8 cellular contexts compared by ENCODE assay signal in genomic region chr2:193963472-193964119, GRCh38.
A peak's percentile ranks its signal among the peaks of the same experiment; 100 is the strongest.
DNase-seq lines count a peak whose midpoint lies in the region; ATAC-seq and TF ChIP-seq lines count a peak whose summit lies in the region.

No MANE protein-coding gene starts in this region.

- no peaks in the 10 kb centered on the region for H3K9me3 ChIP-seq in HCT116 (ENCODE audit: control insufficient read depth in 1 of 2, insufficient read depth in 1 of 2, low read depth in 1 of 2, low read length in 2 of 2)
- H3K9me3 ChIP-seq in CD8-positive, alpha-beta T cell (ENCODE audit: low read length) = no peaks in the 10 kb centered on the region

- H3K79me2 ChIP-seq in HCT116 (ENCODE audit: insufficient read depth, low read length) = no peaks in the 10 kb centered on the region

- peak; percentile 84 for ATAC-seq in HCT116
- ATAC-seq in CD8-positive, alpha-beta T cell = no peak
- no peak for ATAC-seq in left cardiac atrium

- no peak overlapping the region for H3K9ac ChIP-seq in HCT116 (ENCODE audit: low read length)

- H4K20me1 ChIP-seq in HCT116 (ENCODE audit: insufficient read depth) = no peaks in the 10 kb centered on the region

- POLR2A ChIA-PET in HCT116 (lab: Charles Lee) = no interaction called here
- POLR2A ChIA-PET in CD8-positive, alpha-beta T cell (lab: Charles Lee) = no interaction called here

- no peak overlapping the region for H2AFZ ChIP-seq in HCT116 (ENCODE audit: low read depth, low read length, poor library complexity, severe bottlenecking)

- no TSS peak for BruUV-seq in HCT116 (replicated peaks; lab: Mats Ljungman, UMichigan)

- no peaks in the 10 kb centered on the region for H3K27me3 ChIP-seq in HCT116 (ENCODE audit: insufficient read depth, low read length)
- no peaks in the 10 kb centered on the region for H3K27me3 ChIP-seq in CD8-positive, alpha-beta T cell (ENCODE audit: insufficient read depth, low read length)

- DNase-seq in GM13976 (ENCODE audit: low spot score) (peak; percentile 3), HCT116 (ENCODE audit: low read depth, low spot score) (peak; percentile 36), NCI-H526 treated with DMSO at 0.1 percent for 48 hours (lab: John Stamatoyannopoulos, UW) (peak; percentile 8), epithelial cell of proximal tubule (ENCODE audit: low read depth) (no peak), left cardiac atrium (no peak), NCI-H146 treated with DMSO at 0.1 percent for 48 hours (lab: John Stamatoyannopoulos, UW; ENCODE audit: unreplicated experiment) (no peak)
- no peak for DNase-seq in CD8-positive, alpha-beta T cell
- no peak for DNase-seq in activated CD4-positive, alpha-beta T cell treated with anti-CD3 and anti-CD28 coated beads, Interleukin-2, amount 50 U/mL, for 1 hour

- RAD21 ChIA-PET in HCT116 (lab: Charles Lee; ENCODE audit: low non-redundant PET in 1 of 2, low total read pairs in 2 of 2, uncharacterized antibody in 2 of 2, unreplicated experiment in 2 of 2) = no interaction called here

- H3K36me3 ChIP-seq in HCT116 (ENCODE audit: control insufficient read depth in 1 of 2, insufficient read depth in 2 of 2, low read length in 2 of 2) = no peaks in the 10 kb centered on the region
- no peaks in the 10 kb centered on the region for H3K36me3 ChIP-seq in CD8-positive, alpha-beta T cell (ENCODE audit: insufficient read depth, low read length)

- in situ Hi-C loops in GM13976 (cut with MboI; ENCODE audit: low sequenced_read_pairs, unreplicated experiment) = loop anchor here (25.0 kb wide), 1 partner anchor 251 kb away; no protein-coding TSS in a partner anchor

- no peak overlapping the region for H3K27ac ChIP-seq in HCT116 (ENCODE audit: low read depth, low read length)
- H3K27ac ChIP-seq in CD8-positive, alpha-beta T cell (ENCODE audit: low read depth, low read length) = no peak overlapping the region

- H3K4me2 ChIP-seq in HCT116 (ENCODE audit: low read length) = no peak overlapping the region

- H3K4me3 Mint-ChIP-seq in CD8-positive, alpha-beta T cell = no peak overlapping the region

- TF ChIP-seq CTCF in GM13976 (IDR thresholded peaks at IDR 0.05; ENCODE audit: borderline replicate concordance, control extremely low read depth, extremely low read depth, insufficient read depth, missing control alignments) = peak; percentile 45
- TF ChIP-seq CTCF in HCT116 (IDR thresholded peaks at IDR 0.05 in 2 of 3, conservative IDR thresholded peaks at IDR 0.05 in 1 of 3; ENCODE audit: borderline replicate concordance in 1 of 3, insufficient read depth in 1 of 3, low read depth in 2 of 3, low read length in 2 of 3) = peak; percentile 61 to 77 (median 67)
- peak; percentile 71 for TF ChIP-seq CTCF in epithelial cell of proximal tubule (conservative IDR thresholded peaks at IDR 0.05; ENCODE audit: low read depth, low read length)
- TF ChIP-seq CTCF in CD8-positive, alpha-beta T cell (IDR thresholded peaks at IDR 0.05) = no peak

- H3K27ac Mint-ChIP-seq in CD8-positive, alpha-beta T cell = no peak overlapping the region

- TF ChIP-seq POLR2A in HCT116 (IDR thresholded peaks at IDR 0.05; ENCODE audit: borderline replicate concordance, extremely low read depth, insufficient read depth, insufficient read length) = no peak

- no peaks in the 10 kb centered on the region for H3K9me3 Mint-ChIP-seq in CD8-positive, alpha-beta T cell

- no peak overlapping the region for H3K4me3 ChIP-seq in HCT116 (replicated peaks in 1 of 2; ENCODE audit: low read depth in 1 of 2, low read length in 2 of 2)
- no peak overlapping the region for H3K4me3 ChIP-seq in epithelial cell of proximal tubule (ENCODE audit: low read depth, low read length)
- no peak overlapping the region for H3K4me3 ChIP-seq in CD8-positive, alpha-beta T cell (ENCODE audit: low read depth, low read length)

- intact Hi-C loops in HCT116 (cut with micrococcal nuclease) = loop anchor here (1.0 kb wide), 1 partner anchor 268 kb away; no protein-coding TSS in a partner anchor
- intact Hi-C loops in CD8-positive, alpha-beta T cell (cut with DNase I, micrococcal nuclease) = no loop called here
- intact Hi-C loops in left cardiac atrium (cut with DNase I) = no loop called here

- no peaks in the 10 kb centered on the region; a peak in 1 of 4 replicates for H3K4me1 ChIP-seq in HCT116 (ENCODE audit: control insufficient read depth in 1 of 2, insufficient read depth in 2 of 2, low read length in 2 of 2)
- H3K4me1 ChIP-seq in CD8-positive, alpha-beta T cell (ENCODE audit: insufficient read depth, low read length) = no peaks in the 10 kb centered on the region

- H3K4me1 Mint-ChIP-seq in CD8-positive, alpha-beta T cell (ENCODE audit: low read depth) = no peaks in the 10 kb centered on the region

- CTCF ChIA-PET in HCT116 (lab: Charles Lee) = interaction anchor here (0.6 to 1.9 kb wide), 6 partner anchors 9 to 379 kb away, joined by 3 to 22 read pairs (median 4); no protein-coding TSS in a partner anchor
- CTCF ChIA-PET in CD8-positive, alpha-beta T cell (lab: Charles Lee) = no interaction called here

- no peaks in the 10 kb centered on the region for H3K27me3 Mint-ChIP-seq in CD8-positive, alpha-beta T cell (ENCODE audit: low read depth)

- H3K36me3 Mint-ChIP-seq in CD8-positive, alpha-beta T cell = no peaks in the 10 kb centered on the region

- no peaks in the 10 kb centered on the region for H3K9me2 ChIP-seq in HCT116 (ENCODE audit: insufficient read depth)

- TF ChIP-seq RAD21 in HCT116 (IDR thresholded peaks at IDR 0.05; ENCODE audit: low read depth) = peak; percentile 80

TF ChIP-seq in HCT116, 20 proteins besides CTCF, POLR2A, EP300 and RAD21:
- TF ChIP-seq CEBPB (IDR thresholded peaks at IDR 0.05; ENCODE audit: low read depth) (peak; percentile 39; the same call in 1 of the 2 replicates), ELF1 (IDR thresholded peaks at IDR 0.05; ENCODE audit: borderline replicate concordance, low read depth) (no peak)

Comparison
In these comparisons a context has a peak if more than half of its experiments do, and no peak if none do; other contexts are left out.
1. DNase-seq: peak in GM13976 (single experiment), HCT116 (single experiment) and NCI-H526 treated with DMSO at 0.1 percent for 48 hours (single experiment); none in epithelial cell of proximal tubule (single experiment), CD8-positive, alpha-beta T cell (0 of 7), left cardiac atrium (single experiment), activated CD4-positive, alpha-beta T cell treated with anti-CD3 and anti-CD28 coated beads, Interleukin-2, amount 50 U/mL, for 1 hour (single experiment) and NCI-H146 treated with DMSO at 0.1 percent for 48 hours (single experiment).